Comparison of ENCODE assay signal across 31 cellular contexts in genomic region chr5:38163636-38164237, GRCh38.
"Had no signal": no experiment of that assay in that cellular context is flagged by ENCODE, and none has a peak within 500 bp of the region (broad histone marks: within the 10 kb centered on the region; RNA-seq: fewer than 3 reads in every experiment).

No MANE protein-coding gene starts in this region.

- H3K27ac Mint-ChIP-seq: activated CD8-positive, alpha-beta T cell treated with anti-CD3 and anti-CD28 coated beads for 36 hours; activated naive CD4-positive, alpha-beta T cell treated with anti-CD3 and anti-CD28 coated beads, Interleukin-2, amount 50 U/mL, for 24 hours; activated naive CD8-positive, alpha-beta T cell treated with anti-CD3 and anti-CD28 coated beads, Interleukin-2, amount 50 U/mL, for 24 hours; activated T-helper 2 cell treated with anti-CD3 and anti-CD28 coated beads, Interferon-gamma antibody, Interleukin-2, Interleukin-4, amounts not matched to agents 10 μg/mL and 5 μg/mL and 100 μg/mL, durations not matched to agents 14 hours and 24 hours and 36 hours; naive thymus-derived CD8-positive, alpha-beta T cell; T-helper 1 cell treated with Interleukin-12 subunit alpha and Interleukin-12 subunit beta and Interleukin-4 antibody, amounts not matched to agents 30 μg/mL and 1 μg/mL, for 36 hours had no signal

- H3K27ac ChIP-seq: colonic mucosa, epithelial cell of prostate, esophagus squamous epithelium, gastroesophageal sphincter, pancreas, prostate gland, spleen, suprapubic skin, tibial artery, upper lobe of right lung, WERI-Rb-1 had no signal

- H3K4me3 ChIP-seq: colonic mucosa, esophagus squamous epithelium, gastroesophageal sphincter, pancreas, prostate gland, spleen, suprapubic skin, tibial artery, upper lobe of right lung had no signal

- DNase-seq: activated CD4-positive, alpha-beta T cell treated with anti-CD3 and anti-CD28 coated beads for 1 hour; activated CD4-positive, alpha-beta T cell treated with anti-CD3 and anti-CD28 coated beads, Interleukin-2, amount 50 U/mL, for 1 hour; activated CD8-positive, alpha-beta T cell treated with anti-CD3 and anti-CD28 coated beads for 36 hours; activated naive CD8-positive, alpha-beta T cell treated with anti-CD3 and anti-CD28 coated beads, Interleukin-2, amount 50 U/mL, for 24 hours; activated T-cell treated with anti-CD3 and anti-CD28 coated beads, Interleukin-2, amount 50 U/mL, for 48 hours; colonic mucosa; effector CD8-positive, alpha-beta T cell; esophagus squamous epithelium; hippocampal formation; left colon; mesenchymal stem cell; naive thymus-derived CD8-positive, alpha-beta T cell; nucleus accumbens; pancreas; spleen; stimulated activated naive CD4-positive, alpha-beta T cell; T-helper 9 cell; tibial artery; upper lobe of right lung; WERI-Rb-1 had no signal

- H3K4me1 Mint-ChIP-seq: activated naive CD4-positive, alpha-beta T cell treated with anti-CD3 and anti-CD28 coated beads, Interleukin-2, amount 50 U/mL, for 24 hours; activated naive CD8-positive, alpha-beta T cell treated with anti-CD3 and anti-CD28 coated beads, Interleukin-2, amount 50 U/mL, for 24 hours; naive thymus-derived CD8-positive, alpha-beta T cell; neural crest cell had no signal

- H3K4me3 Mint-ChIP-seq: activated CD8-positive, alpha-beta T cell treated with anti-CD3 and anti-CD28 coated beads for 36 hours; activated naive CD4-positive, alpha-beta T cell treated with anti-CD3 and anti-CD28 coated beads, Interleukin-2, amount 50 U/mL, for 24 hours; activated naive CD8-positive, alpha-beta T cell treated with anti-CD3 and anti-CD28 coated beads, Interleukin-2, amount 50 U/mL, for 24 hours; naive thymus-derived CD8-positive, alpha-beta T cell; neural crest cell; T-helper 1 cell treated with Interleukin-12 subunit alpha and Interleukin-12 subunit beta and Interleukin-4 antibody, amounts not matched to agents 30 μg/mL and 1 μg/mL, for 36 hours had no signal

- H3K4me1 ChIP-seq: colonic mucosa, esophagus squamous epithelium, gastroesophageal sphincter, pancreas, prostate gland, spleen, suprapubic skin, tibial artery, upper lobe of right lung had no signal

- H3K27me3 ChIP-seq: colonic mucosa, esophagus squamous epithelium, gastroesophageal sphincter, pancreas, tibial artery, upper lobe of right lung had no signal

- H3K36me3 ChIP-seq: colonic mucosa, esophagus squamous epithelium, gastroesophageal sphincter, pancreas, prostate gland, spleen, suprapubic skin, tibial artery, upper lobe of right lung, WERI-Rb-1 had no signal

- H3K36me3 Mint-ChIP-seq: activated naive CD4-positive, alpha-beta T cell treated with anti-CD3 and anti-CD28 coated beads, Interleukin-2, amount 50 U/mL, for 24 hours; naive thymus-derived CD8-positive, alpha-beta T cell had no signal

- FAIRE-seq: endometrium, keratinocyte, pancreas, TTC549 had no signal

- H3K9me3 ChIP-seq: colonic mucosa, esophagus squamous epithelium, gastroesophageal sphincter, pancreas, prostate gland, suprapubic skin, tibial artery, upper lobe of right lung had no signal

- H3K9me3 Mint-ChIP-seq: activated CD8-positive, alpha-beta T cell treated with anti-CD3 and anti-CD28 coated beads for 36 hours; activated naive CD4-positive, alpha-beta T cell treated with anti-CD3 and anti-CD28 coated beads, Interleukin-2, amount 50 U/mL, for 24 hours; activated naive CD8-positive, alpha-beta T cell treated with anti-CD3 and anti-CD28 coated beads, Interleukin-2, amount 50 U/mL, for 24 hours; activated T-helper 2 cell treated with anti-CD3 and anti-CD28 coated beads, Interferon-gamma antibody, Interleukin-2, Interleukin-4, amounts not matched to agents 10 μg/mL and 5 μg/mL and 100 μg/mL, durations not matched to agents 14 hours and 24 hours and 36 hours; neural crest cell; T-helper 1 cell treated with Interleukin-12 subunit alpha and Interleukin-12 subunit beta and Interleukin-4 antibody, amounts not matched to agents 30 μg/mL and 1 μg/mL, for 36 hours had no signal

- ATAC-seq: activated CD8-positive, alpha-beta T cell treated with anti-CD3 and anti-CD28 coated beads for 36 hours; activated naive CD8-positive, alpha-beta T cell treated with anti-CD3 and anti-CD28 coated beads, Interleukin-2, amount 50 U/mL, for 24 hours; gastroesophageal sphincter; left colon; naive thymus-derived CD8-positive, alpha-beta T cell; pancreas; upper lobe of right lung had no signal
